ENCODE assay signal across 13 cellular contexts in genomic region chr1:8455700-8456305, GRCh38.
DNase-seq lines count a peak whose midpoint lies in the region; ATAC-seq and TF ChIP-seq lines count a peak whose summit lies in the region.
"Had no signal": no experiment of that assay in that cellular context is flagged by ENCODE, and none has a peak within 500 bp of the region (broad histone marks: within the 10 kb centered on the region; RNA-seq: fewer than 3 reads in every experiment).

No MANE protein-coding gene starts in this region.

- H3K4me1 ChIP-seq in body of pancreas (peaks cover 31% of the 10 kb centered on the region), right atrium auricular region (peaks cover 0 to 35% of the 10 kb centered on the region in 2 donors), gastrocnemius medialis (peaks cover 25 to 51% of the 10 kb centered on the region in 2 donors)
- H3K4me1 ChIP-seq in effector memory CD4-positive, alpha-beta T cell (ENCODE audit: control insufficient read depth, insufficient read depth, low read length, poor library complexity, severe bottlenecking), result no peaks in the 10 kb centered on the region

- H3K27ac Mint-ChIP-seq in activated CD4-positive, alpha-beta T cell treated with anti-CD3 and anti-CD28 coated beads, Interleukin-2, amount 10 ng/mL, durations not matched to agents 24 days and 14 days, result no peak overlapping the region

- no peak for TF ChIP-seq CTCF in body of pancreas (IDR thresholded peaks at IDR 0.05)
- no peak for TF ChIP-seq CTCF in right atrium auricular region (IDR thresholded peaks at IDR 0.05)
- no peak for TF ChIP-seq CTCF in gastrocnemius medialis (IDR thresholded peaks at IDR 0.05 in 4 of 5, conservative IDR thresholded peaks at IDR 0.05 in 1 of 5)

- no peaks in the 10 kb centered on the region for H3K9me3 Mint-ChIP-seq in activated CD4-positive, alpha-beta T cell treated with anti-CD3 and anti-CD28 coated beads, Interleukin-2, amount 10 ng/mL, durations not matched to agents 24 days and 14 days

- no peaks in the 10 kb centered on the region for H3K27me3 ChIP-seq in body of pancreas
- H3K27me3 ChIP-seq in right atrium auricular region, result no peaks in the 10 kb centered on the region
- no peaks in the 10 kb centered on the region for H3K27me3 ChIP-seq in gastrocnemius medialis
- H3K27me3 ChIP-seq in effector memory CD4-positive, alpha-beta T cell (replicated peaks; ENCODE audit: control insufficient read depth, insufficient read depth, low read length, poor library complexity, severe bottlenecking), result no peaks in the 10 kb centered on the region

- H3K9me3 ChIP-seq in body of pancreas (no peaks in the 10 kb centered on the region), right atrium auricular region (no peaks in the 10 kb centered on the region), gastrocnemius medialis (no peaks in the 10 kb centered on the region)
- no peaks in the 10 kb centered on the region for H3K9me3 ChIP-seq in effector memory CD4-positive, alpha-beta T cell (ENCODE audit: control insufficient read depth, low read length)

- in situ Hi-C loops in gastrocnemius medialis (cut with MboI; ENCODE audit: low sequenced_read_pairs in 4 of 4), result no loop called here

- 67 to 85% methylated on average over 7 of the region's 7 CpGs for WGBS in body of pancreas, 2 donors

- ATAC-seq in body of pancreas (no peak), gastrocnemius medialis (peak in 1 of 2 donors; percentile 23)
- ATAC-seq: K562 had no signal

- intact Hi-C loops in body of pancreas (cut with DNase I) (no loop called here), gastrocnemius medialis (cut with DNase I; ENCODE audit: low total_unique reads) (no loop called here)
- intact Hi-C loops in activated CD4-positive, alpha-beta T cell treated with anti-CD3 and anti-CD28 coated beads, Interleukin-2, amount 10 ng/mL, durations not matched to agents 24 days and 14 days (cut with micrococcal nuclease), result no loop called here

- TF ChIP-seq POLR2A in body of pancreas (IDR thresholded peaks at IDR 0.05) (no peak), gastrocnemius medialis (IDR thresholded peaks at IDR 0.05) (no peak)

- peaks cover 13% of the 10 kb centered on the region for H3K36me3 Mint-ChIP-seq in activated CD4-positive, alpha-beta T cell treated with anti-CD3 and anti-CD28 coated beads, Interleukin-2, amount 10 ng/mL, durations not matched to agents 24 days and 14 days (ENCODE audit: low read depth)

- H3K4me3 Mint-ChIP-seq in activated CD4-positive, alpha-beta T cell treated with anti-CD3 and anti-CD28 coated beads, Interleukin-2, amount 10 ng/mL, durations not matched to agents 24 days and 14 days, result no peak overlapping the region

- H3K27me3 Mint-ChIP-seq in activated CD4-positive, alpha-beta T cell treated with anti-CD3 and anti-CD28 coated beads, Interleukin-2, amount 10 ng/mL, durations not matched to agents 24 days and 14 days, result no peaks in the 10 kb centered on the region

- H3K36me3 ChIP-seq in body of pancreas (replicated peaks in 1 of 2; ENCODE audit: insufficient read depth in 1 of 2, low read depth in 2 of 2) (no peaks in the 10 kb centered on the region), right atrium auricular region (no peaks in the 10 kb centered on the region), gastrocnemius medialis (no peaks in the 10 kb centered on the region)
- H3K36me3 ChIP-seq in effector memory CD4-positive, alpha-beta T cell (ENCODE audit: control insufficient read depth, insufficient read depth, low read length), result no peaks in the 10 kb centered on the region

- peaks cover 16% of the 10 kb centered on the region for H3K4me1 Mint-ChIP-seq in activated CD4-positive, alpha-beta T cell treated with anti-CD3 and anti-CD28 coated beads, Interleukin-2, amount 10 ng/mL, durations not matched to agents 24 days and 14 days

- H3K27ac ChIP-seq in body of pancreas (peak overlapping the region in 3 of 4 donors; percentile 28 to 43 (median 32)), right atrium auricular region (peak overlapping the region; percentile 53 to 62), gastrocnemius medialis (peak overlapping the region; percentile 18 to 71 (median 41))
- no peak overlapping the region for H3K27ac ChIP-seq in effector memory CD4-positive, alpha-beta T cell (ENCODE audit: insufficient read depth, low read length, poor library complexity, severe bottlenecking)

- DNase-seq in EL (peak; percentile 17), body of pancreas (no peak), right atrium auricular region (ENCODE audit: low spot score) (no peak), gastrocnemius medialis (no peak), NCI-H82 treated with DMSO at 0.1 percent for 48 hours (lab: John Stamatoyannopoulos, UW; ENCODE audit: unreplicated experiment) (no peak)
- no peak for DNase-seq in activated CD4-positive, alpha-beta T cell treated with anti-CD3 and anti-CD28 coated beads, Interleukin-2, amount 10 ng/mL, durations not matched to agents 24 days and 14 days
- DNase-seq in effector memory CD4-positive, alpha-beta T cell, result no peak
- no peak for DNase-seq in activated effector memory CD4-positive, alpha-beta T cell treated with Interleukin-2 at 50 U/mL for 16 hours
- DNase-seq: activated CD4-positive, alpha-beta T cell treated with anti-CD3 and anti-CD28 coated beads for 48 hours; activated naive CD4-positive, alpha-beta T cell treated with Interleukin-2 at 50 U/mL for 16 hours; small intestine; stimulated activated CD8-positive, alpha-beta memory T cell treated with anti-CD3 and anti-CD28 coated beads, Interleukin-4, amount 100 ng/mL, for 48 hours had no signal

- H3K4me3 ChIP-seq in body of pancreas (no peak overlapping the region), right atrium auricular region (no peak overlapping the region), gastrocnemius medialis (no peak overlapping the region)
- no peak overlapping the region for H3K4me3 ChIP-seq in effector memory CD4-positive, alpha-beta T cell (ENCODE audit: insufficient read depth, low read depth, low read length, poor library complexity, severe bottlenecking)
- H3K4me3 ChIP-seq: K562 had no signal
